Comparison of ENCODE assay signal across 34 cellular contexts in genomic region chrX:45518552-45518951, GRCh38.
"Had no signal": no experiment of that assay in that cellular context is flagged by ENCODE, and none has a peak within 500 bp of the region (broad histone marks: within the 10 kb centered on the region; RNA-seq: fewer than 3 reads in every experiment).

No MANE protein-coding gene starts in this region.

- H3K9me3 ChIP-seq: breast epithelium, esophagus muscularis mucosa, neutrophil, ovary, prostate gland, stomach, suprapubic skin, tibial artery, upper lobe of right lung had no signal

- FAIRE-seq: small intestine had no signal

- H3K27me3 ChIP-seq: neutrophil, ovary, suprapubic skin, tibial artery, upper lobe of right lung had no signal

- H3K36me3 ChIP-seq: breast epithelium, esophagus muscularis mucosa, neutrophil, ovary, prostate gland, stomach, suprapubic skin, tibial artery, upper lobe of right lung had no signal

- DNase-seq: activated CD4-positive, alpha-beta memory T cell treated with anti-CD3 and anti-CD28 coated beads for 36 hours; activated CD4-positive, alpha-beta T cell treated with anti-CD3 and anti-CD28 coated beads, Interleukin-2, amount 10 ng/mL, durations not matched to agents 24 days and 14 days; activated CD4-positive, CD25-positive, alpha-beta regulatory T cell treated with anti-CD3 and anti-CD28 coated beads, Interleukin-2, amount 50 U/mL, for 72 hours; activated CD8-positive, alpha-beta memory T cell treated with anti-CD3 and anti-CD28 coated beads, Interleukin-2, amount 50 U/mL, for 4 hours; activated gamma-delta T cell treated with Interleukin-2 at 50 U/mL for 16 hours; activated naive CD4-positive, alpha-beta T cell treated with anti-CD3 and anti-CD28 coated beads, Interleukin-2, amount 50 U/mL, for 16 hours; activated T-cell treated with anti-CD3 and anti-CD28 coated beads, Interleukin-2, amount 50 U/mL, for 1 hour; amygdala; central memory CD4-positive, alpha-beta T cell; endodermal cell; head of caudate nucleus; hippocampal formation; immature natural killer cell; kidney; left colon; mammary epithelial cell; naive B cell; nephron progenitor cell; ovary; retina; small intestine; stimulated activated CD4-positive, alpha-beta T cell treated with anti-CD3 and anti-CD28 coated beads, Interleukin-15, amount 100 ng/mL, for 24 hours; stimulated activated CD4-positive, alpha-beta T cell treated with anti-CD3 and anti-CD28 coated beads, Interleukin-2, amount 100 ng/mL, for 24 hours; stimulated activated naive B cell treated with anti-CD40 and anti-IgM and Interleukin-4, amounts not matched to agents 10 μg/mL and 1 μg/mL and 100 μg/mL, for 72 hours; stomach; T-helper 2 cell; tibial artery; upper lobe of right lung had no signal

- H3K4me1 ChIP-seq: prostate gland, upper lobe of right lung had no signal

- H3K4me3 ChIP-seq: breast epithelium, esophagus muscularis mucosa, ovary, prostate gland, stomach, suprapubic skin, tibial artery, upper lobe of right lung had no signal

- H3K27ac ChIP-seq: breast epithelium, esophagus muscularis mucosa, neutrophil, ovary, prostate gland, stomach, suprapubic skin, tibial artery, upper lobe of right lung had no signal

- ATAC-seq: left colon; sciatic nerve; stimulated activated naive B cell treated with anti-CD40 and anti-IgM and Interleukin-4, amounts not matched to agents 10 μg/mL and 1 μg/mL and 100 μg/mL, for 72 hours; upper lobe of right lung had no signal
